In the genomic region with DNA sequence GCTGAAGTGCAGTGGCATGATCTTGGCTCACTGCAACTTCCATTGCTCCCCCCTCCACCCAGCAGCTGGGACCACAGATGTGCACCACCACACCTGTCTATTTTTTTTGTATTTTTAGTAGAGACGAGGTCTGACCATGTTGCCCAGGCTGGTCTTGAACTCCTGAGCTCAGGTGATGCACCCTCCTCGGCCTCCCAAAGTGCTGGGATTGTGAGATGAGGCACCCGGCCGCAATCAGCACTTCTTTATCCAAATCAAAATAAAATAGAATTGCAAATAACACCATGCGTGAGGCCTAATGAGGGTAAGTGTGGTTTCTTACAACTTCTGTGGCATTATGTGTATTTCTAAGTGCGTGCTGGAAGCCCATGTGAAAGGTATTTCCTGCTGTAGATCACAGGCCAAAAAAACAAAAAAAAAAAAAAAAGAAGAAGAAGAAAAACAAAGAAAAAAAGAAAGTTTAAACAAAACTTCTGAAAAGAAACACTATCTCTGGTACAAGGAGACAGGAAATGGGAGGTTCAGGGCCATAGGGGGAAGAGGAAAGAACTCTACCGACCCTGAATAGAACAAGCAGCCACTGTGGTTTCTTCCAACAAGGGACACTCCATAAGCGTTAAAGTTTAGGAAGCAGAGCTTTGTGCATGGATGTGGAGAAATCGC, we compare ENCODE assay signal across 10 cellular contexts. TPM values are rescaled to one million over a fixed set of nuclear protein-coding genes. Genes with fewer than 3 reads are reported as not detected.
A peak's percentile ranks its signal among the peaks of the same experiment; 100 is the strongest.
DNase-seq lines count a peak whose midpoint lies in the region; ATAC-seq and TF ChIP-seq lines count a peak whose summit lies in the region.
"Had no signal": no experiment of that assay in that cellular context is flagged by ENCODE, and none has a peak within 500 bp of the region (broad histone marks: within the 10 kb centered on the region; RNA-seq: fewer than 3 reads in every experiment).

No MANE protein-coding gene starts in this region.

- no peaks in the 10 kb centered on the region for H3K27me3 ChIP-seq in Caco-2 (replicated peaks; ENCODE audit: control insufficient read depth, insufficient read depth, low read length)
- no peaks in the 10 kb centered on the region for H3K27me3 ChIP-seq in duodenal mucosa (ENCODE audit: control insufficient read depth in 1 of 2, insufficient read depth in 2 of 2, low read length in 2 of 2)
- no peaks in the 10 kb centered on the region for H3K27me3 ChIP-seq in parathyroid adenoma (ENCODE audit: control insufficient read depth, insufficient read depth, low read length)

- DNase-seq in Caco-2 (no peak), MV-4-11 (lab: John Stamatoyannopoulos, UW) (peak; percentile 36), AG20443 (ENCODE audit: low spot score) (no peak), hypothalamus (lab: John Stamatoyannopoulos, UW) (no peak), GM03348 (ENCODE audit: low spot score) (no peak)
- DNase-seq: EL, NCI-H2029 treated with DMSO at 0.1 percent for 48 hours had no signal

- peaks cover 31% of the 10 kb centered on the region for H3K4me1 Mint-ChIP-seq in Caco-2 (ENCODE audit: low read depth, unreplicated experiment)

- CTCF ChIA-PET in Caco-2 (lab: Charles Lee), result no interaction called here

- no peak for ATAC-seq in GM19397 (IDR thresholded peaks at IDR 0.05; ENCODE audit: unreplicated experiment)

- POLR2A ChIA-PET in Caco-2 (lab: Charles Lee), result no interaction called here

- H2AFZ ChIP-seq in parathyroid adenoma, result no peak overlapping the region

- H3K36me3 ChIP-seq in Caco-2 (ENCODE audit: control insufficient read depth, insufficient read depth, low read length), result no peaks in the 10 kb centered on the region
- no peaks in the 10 kb centered on the region for H3K36me3 ChIP-seq in duodenal mucosa (ENCODE audit: control insufficient read depth in 1 of 2, insufficient read depth in 2 of 2, low read length in 2 of 2)
- H3K36me3 ChIP-seq in parathyroid adenoma (ENCODE audit: control insufficient read depth, insufficient read depth, low read length), result no peaks in the 10 kb centered on the region

- peaks cover 2% of the 10 kb centered on the region for H3K79me2 ChIP-seq in parathyroid adenoma

- peaks cover 8% of the 10 kb centered on the region for H3K36me3 Mint-ChIP-seq in Caco-2 (ENCODE audit: insufficient read depth, unreplicated experiment)

- H3K4me3 Mint-ChIP-seq in Caco-2 (ENCODE audit: unreplicated experiment), result peak overlapping the region; percentile 46

- peak overlapping the region; percentile 50 for H3K27ac Mint-ChIP-seq in Caco-2 (ENCODE audit: unreplicated experiment)

- H3K27me3 Mint-ChIP-seq in Caco-2 (ENCODE audit: insufficient read depth, unreplicated experiment), result no peaks in the 10 kb centered on the region

- intact Hi-C loops in Caco-2 (cut with micrococcal nuclease; ENCODE audit: unreplicated experiment), result no loop called here

- TF ChIP-seq CTCF in Caco-2 (IDR thresholded peaks at IDR 0.05; ENCODE audit: insufficient read depth in 1 of 2, low read depth in 1 of 2, low read length in 1 of 2, severe bottlenecking in 1 of 2, unreplicated experiment in 1 of 2), result no peak
- no peak for TF ChIP-seq CTCF in parathyroid adenoma (IDR thresholded peaks at IDR 0.05)

- peaks cover 35% of the 10 kb centered on the region for H3K4me1 ChIP-seq in Caco-2
- H3K4me1 ChIP-seq in duodenal mucosa (ENCODE audit: control insufficient read depth in 1 of 2, insufficient read depth in 2 of 2, low read length in 2 of 2), result peaks cover 30 to 66% of the 10 kb centered on the region in 2 donors
- H3K4me1 ChIP-seq in parathyroid adenoma, result peaks cover 4% of the 10 kb centered on the region

- no peaks in the 10 kb centered on the region for H3K9me3 ChIP-seq in Caco-2
- no peaks in the 10 kb centered on the region for H3K9me3 ChIP-seq in duodenal mucosa (ENCODE audit: control insufficient read depth in 1 of 2, low read length in 2 of 2)
- no peaks in the 10 kb centered on the region for H3K9me3 ChIP-seq in parathyroid adenoma (ENCODE audit: control insufficient read depth, low read length)

- peak overlapping the region; percentile 10 for H3K27ac ChIP-seq in duodenal mucosa (ENCODE audit: low read depth, low read length)
- H3K27ac ChIP-seq in parathyroid adenoma, result peak overlapping the region; percentile 37

- no TSS peak for BruUV-seq in Caco-2 (replicated peaks; lab: Mats Ljungman, UMichigan)

- no peak overlapping the region for H3K9ac ChIP-seq in duodenal mucosa (ENCODE audit: low read depth in 1 of 2, low read length in 2 of 2)
- no peak overlapping the region for H3K9ac ChIP-seq in parathyroid adenoma

- H3K9me3 Mint-ChIP-seq in Caco-2 (ENCODE audit: unreplicated experiment), result no peaks in the 10 kb centered on the region

- H3K4me3 ChIP-seq in Caco-2 (ENCODE audit: low read depth, low read length), result no peak overlapping the region
- no peak overlapping the region for H3K4me3 ChIP-seq in duodenal mucosa (ENCODE audit: low read depth in 1 of 2, low read length in 2 of 2)
- no peak overlapping the region for H3K4me3 ChIP-seq in parathyroid adenoma (ENCODE audit: low read depth, low read length)

- H3K4me2 ChIP-seq in parathyroid adenoma (ENCODE audit: low read length), result no peak overlapping the region

RNA-seq across cellular contexts. Expression of a gene that starts 3.0 kb away (rescaled TPM):
- 110 and 132 TPM in 2 replicates for total RNA-seq in Caco-2 (2022)

RNA-seq across cellular contexts. Expression of a gene that starts 33.1 kb away (rescaled TPM):
- 4.5 and 5.6 TPM in 2 replicates for total RNA-seq in Caco-2 (2022)

RNA-seq across cellular contexts. Expression of a gene that starts 33.2 kb away (rescaled TPM):
- total RNA-seq in Caco-2 (2022), result 1.7 and 1.9 TPM in 2 replicates

RNA-seq across cellular contexts. Expression of a gene that starts 44.4 kb away (rescaled TPM):
- 20.8 and 21.1 TPM in 2 replicates for total RNA-seq in Caco-2 (2022)
